In genomic region chr22:28800308-28801041, GRCh38 we compare ENCODE assay signal across 8 cellular contexts. TPM values are rescaled to one million over a fixed set of nuclear protein-coding genes. Genes with fewer than 3 reads are reported as not detected.
DNase-seq lines count a peak whose midpoint lies in the region; ATAC-seq and TF ChIP-seq lines count a peak whose summit lies in the region.

XBP1 (minus strand) TSS chr22:28800569.

- intact Hi-C loops in Panc1 (cut with micrococcal nuclease; ENCODE audit: unreplicated experiment) = no loop called here

- H3K9me3 ChIP-seq in Panc1 (ENCODE audit: control insufficient read depth, insufficient read depth, low read depth, low read length) (no peaks in the 10 kb centered on the region), esophagus (ENCODE audit: control insufficient read depth in 2 of 2, insufficient read depth in 1 of 2, low read depth in 1 of 2, low read length in 1 of 2) (no peaks in the 10 kb centered on the region), mucosa of stomach (ENCODE audit: control insufficient read depth, low read length) (no peaks in the 10 kb centered on the region)

- peak within 1 kb of the TSS; percentile 91 for H3K4me3 Mint-ChIP-seq in activated T-cell treated with anti-CD3 and anti-CD28 coated beads, Interleukin-2, amount 50 U/mL, for 4 hours

- H3K4me3 ChIP-seq in Panc1 (ENCODE audit: low read depth in 2 of 2, low read length in 2 of 2) (peak within 1 kb of the TSS; percentile 77 to 95), esophagus (ENCODE audit: low read depth in 1 of 2, low read length in 2 of 2) (peak within 1 kb of the TSS; percentile 65 to 95), mucosa of stomach (ENCODE audit: low read length) (peak within 1 kb of the TSS; percentile 94)

- POLR2A ChIA-PET in Panc1 (lab: Charles Lee) = interaction anchor here (1.1 kb wide), 1 partner anchor 18 kb away, joined by 5 read pairs; no protein-coding TSS in a partner anchor

- no peaks in the 10 kb centered on the region for H3K27me3 ChIP-seq in Panc1 (ENCODE audit: control insufficient read depth, insufficient read depth, low read length)
- H3K27me3 ChIP-seq in esophagus (ENCODE audit: control insufficient read depth in 1 of 2, insufficient read depth in 2 of 2, low read length in 2 of 2) = no peaks in the 10 kb centered on the region
- H3K27me3 ChIP-seq in mucosa of stomach (ENCODE audit: control insufficient read depth, insufficient read depth, low read length) = no peaks in the 10 kb centered on the region

- no peaks in the 10 kb centered on the region for H3K27me3 Mint-ChIP-seq in activated T-cell treated with anti-CD3 and anti-CD28 coated beads, Interleukin-2, amount 50 U/mL, for 4 hours (ENCODE audit: low read depth)

- ATAC-seq in GM21515 (IDR thresholded peaks at IDR 0.05; ENCODE audit: unreplicated experiment) (peak; percentile 72), Panc1 (peak; percentile 98)
- ATAC-seq in activated T-cell treated with anti-CD3 and anti-CD28 coated beads, Interleukin-2, amount 50 U/mL, for 4 hours = peak; percentile 91 to 95

- CTCF ChIA-PET in Panc1 (lab: Charles Lee) = no interaction called here

- DNase-seq in DMS 273 treated with DMSO at 0.1 percent for 48 hours (lab: John Stamatoyannopoulos, UW) = peak; percentile 37
- peak; percentile 99 for DNase-seq in HuH-7 (ENCODE audit: low spot score)
- peak; percentile 42 for DNase-seq in Panc1 (ENCODE audit: low read depth, low spot score)
- DNase-seq in activated T-cell treated with anti-CD3 and anti-CD28 coated beads, Interleukin-2, amount 50 U/mL, for 4 hours = peak; percentile 88
- peak; percentile 92 for DNase-seq in stimulated activated CD8-positive, alpha-beta memory T cell treated with anti-CD3 and anti-CD28 coated beads, Interleukin-4, amount 100 ng/mL, for 48 hours

- H3K4me1 ChIP-seq in Panc1 (ENCODE audit: control insufficient read depth, insufficient read depth, low read length) (peaks cover 9% of the 10 kb centered on the region; the same call in 1 of the 2 replicates), esophagus (ENCODE audit: control insufficient read depth in 2 of 2, insufficient read depth in 2 of 2, low read length in 1 of 2) (peaks cover 0 to 3% of the 10 kb centered on the region in 2 donors), mucosa of stomach (ENCODE audit: control insufficient read depth, insufficient read depth, low read length) (peaks cover 36% of the 10 kb centered on the region)

- no TSS peak for BruUV-seq in Panc1 (replicated peaks; lab: Mats Ljungman, UMichigan)

- H3K4me1 Mint-ChIP-seq in activated T-cell treated with anti-CD3 and anti-CD28 coated beads, Interleukin-2, amount 50 U/mL, for 4 hours (ENCODE audit: low read depth) = peaks cover 52% of the 10 kb centered on the region

- H3K27ac ChIP-seq in Panc1 (ENCODE audit: low read length) (peak within 1 kb of the TSS; percentile 96), esophagus (ENCODE audit: low read depth in 2 of 2, low read length in 1 of 2) (peak within 1 kb of the TSS; percentile 95 to 99)

- in situ Hi-C loops in Panc1 (cut with HindIII; ENCODE audit: low pct_unique_long_range_greater_than_20kb, low sequenced_read_pairs) = no loop called here

- peaks cover 26% of the 10 kb centered on the region for H3K36me3 ChIP-seq in Panc1 (ENCODE audit: control insufficient read depth, insufficient read depth, low read length)
- peaks cover 7 to 12% of the 10 kb centered on the region in 2 donors for H3K36me3 ChIP-seq in esophagus (ENCODE audit: control insufficient read depth in 2 of 2, insufficient read depth in 2 of 2, low read length in 1 of 2)
- peaks cover 21% of the 10 kb centered on the region for H3K36me3 ChIP-seq in mucosa of stomach (ENCODE audit: control insufficient read depth, insufficient read depth, low read length)

- H3K9me3 Mint-ChIP-seq in activated T-cell treated with anti-CD3 and anti-CD28 coated beads, Interleukin-2, amount 50 U/mL, for 4 hours = no peaks in the 10 kb centered on the region

- no peak for TF ChIP-seq CTCF in Panc1 (IDR thresholded peaks at IDR 0.05)

- WGBS in esophagus, 2 donors = 0% methylated on average over 77 to 78 of the region's 78 CpGs

- H3K36me3 Mint-ChIP-seq in activated T-cell treated with anti-CD3 and anti-CD28 coated beads, Interleukin-2, amount 50 U/mL, for 4 hours (ENCODE audit: insufficient read depth) = peaks cover 28% of the 10 kb centered on the region

- H3K9ac ChIP-seq in mucosa of stomach (ENCODE audit: low read length) = peak within 1 kb of the TSS; percentile 100

RNA-seq across cellular contexts. Expression of gene XBP1, which starts in this region (rescaled TPM):
- 48.8 TPM for total RNA-seq in Panc1 (2021; ENCODE audit: unreplicated experiment)
- polyA plus RNA-seq in Panc1 (2012; ENCODE audit: insufficient read length) = 43.2 TPM
- total RNA-seq in activated T-cell treated with anti-CD3 and anti-CD28 coated beads, Interleukin-2, amount 50 U/mL, for 4 hours = 100 to 1,000 TPM in 2 of 3 donors, 10 to 100 TPM in 1; 79.7 to 118 (median 105) TPM
- 10 to 100 TPM; 30.5 to 84.1 TPM for polyA plus RNA-seq in esophagus

Comparison
In these comparisons a context has a peak if more than half of its experiments do, and no peak if none do; other contexts are left out.
1. Peak in every context shown above with its lines: DNase-seq, ATAC-seq, H3K4me3 ChIP-seq and H3K27ac ChIP-seq.
2. DNase-seq: peak in every context shown above with its lines; median percentile 99 in HuH-7; 92 in stimulated activated CD8-positive, alpha-beta memory T cell treated with anti-CD3 and anti-CD28 coated beads, Interleukin-4, amount 100 ng/mL, for 48 hours; 88 in activated T-cell treated with anti-CD3 and anti-CD28 coated beads, Interleukin-2, amount 50 U/mL, for 4 hours; 42 in Panc1; 37 in DMS 273 treated with DMSO at 0.1 percent for 48 hours.